ENCODE assay signal across 8 cellular contexts in the genomic region with DNA sequence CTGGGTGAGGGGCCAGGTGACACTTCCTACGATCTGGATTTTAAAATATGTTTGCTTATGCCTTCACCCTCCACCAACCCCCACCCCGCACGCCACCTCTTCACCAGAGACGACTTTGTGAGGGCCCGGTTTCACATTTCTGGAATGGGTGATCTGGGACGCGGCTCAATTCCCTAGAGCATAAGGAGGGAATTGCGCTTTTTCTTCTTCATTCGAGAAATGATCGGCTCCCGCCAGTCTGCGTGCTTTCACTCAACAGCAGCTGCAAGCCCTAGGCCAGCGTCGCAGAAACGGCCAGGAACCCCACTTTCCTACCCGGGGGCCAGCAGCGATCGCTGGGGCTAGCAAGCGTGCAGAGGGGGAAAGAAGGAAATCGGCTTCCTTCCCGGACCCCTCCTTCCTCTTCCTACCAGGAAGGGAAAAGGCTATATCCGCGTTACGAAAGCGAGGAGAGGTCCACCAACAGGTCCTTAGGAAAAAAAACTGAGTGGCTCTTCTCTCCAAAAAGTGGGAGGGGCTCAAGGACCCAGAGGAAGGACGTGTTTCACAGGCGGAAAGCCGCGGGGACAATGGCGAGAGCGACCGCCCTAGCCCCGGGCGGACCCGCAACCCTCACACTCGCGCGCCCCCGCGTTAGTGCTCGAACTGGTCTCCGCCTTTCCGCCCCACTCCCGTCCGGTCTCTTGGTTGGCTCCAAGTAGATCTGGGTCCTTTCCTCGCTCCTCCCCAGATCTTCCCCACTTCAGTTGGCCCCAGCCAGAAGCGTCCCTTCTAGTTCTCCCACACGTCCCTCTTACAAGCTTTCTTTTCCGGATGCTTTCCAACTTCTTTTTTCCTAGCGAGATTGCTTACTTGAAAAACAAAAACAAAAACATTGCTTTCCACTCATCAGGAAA. TPM values are rescaled to one million over a fixed set of nuclear protein-coding genes. Genes with fewer than 3 reads are reported as not detected.
A peak's percentile ranks its signal among the peaks of the same experiment; 100 is the strongest.
DNase-seq lines count a peak whose midpoint lies in the region; ATAC-seq, FAIRE-seq and TF ChIP-seq lines count a peak whose summit lies in the region.

No MANE protein-coding gene starts in this region.

- CTCF ChIA-PET in GM12878 (lab: Yijun Ruan, JAX) = interaction anchor here (0.8 to 1.6 kb wide), 2 partner anchors 1899 to 1900 kb away, joined by 3 to 10 read pairs; no protein-coding TSS in a partner anchor

- no peaks in the 10 kb centered on the region for H3K9me2 ChIP-seq in hepatocyte (replicated peaks; ENCODE audit: insufficient read depth)

- H3K27me3 ChIP-seq in GM12878 (replicated peaks in 1 of 2; ENCODE audit: control insufficient read depth in 2 of 2, insufficient read depth in 2 of 2, low read length in 1 of 2) (no peaks in the 10 kb centered on the region), hepatocyte (no peaks in the 10 kb centered on the region)

- SMC1A ChIA-PET in GM12878 (lab: Charles Lee; ENCODE audit: uncharacterized antibody, unreplicated experiment) = no interaction called here

- no peak for TF ChIP-seq POLR2A in GM12878 (IDR thresholded peaks at IDR 0.05; ENCODE audit: low read depth, low read length)

- H3K9me3 ChIP-seq in GM12878 (replicated peaks; ENCODE audit: control insufficient read depth, insufficient read depth, low read length) = peaks cover 3% of the 10 kb centered on the region; the same call in 1 of the 3 replicates
- no peaks in the 10 kb centered on the region for H3K9me3 ChIP-seq in hepatocyte (ENCODE audit: low read depth)

- DNase-seq in DMS114 treated with DMSO at 0.1 percent for 48 hours (lab: John Stamatoyannopoulos, UW; ENCODE audit: unreplicated experiment) (peak; percentile 40), NCI-H1694 treated with DMSO at 0.1 percent for 48 hours (lab: John Stamatoyannopoulos, UW) (peak; percentile 38), GM12878 (ENCODE audit: low read depth, low spot score) (no peak), hepatocyte (ENCODE audit: low spot score) (peak; percentile 90), pons (ENCODE audit: low spot score) (peak; percentile 76)
- DNase-seq in NK-92 treated with Interleukin-12 subunit alpha and Interleukin-12 subunit beta, amount 100 ng/mL, for 24 hours (lab: John Stamatoyannopoulos, UW) = no peak

- H3K4me3 ChIP-seq in GM12878 (no peak overlapping the region), hepatocyte (peak overlapping the region; percentile 89)

- H3K4me1 ChIP-seq in GM12878 (ENCODE audit: control insufficient read depth, insufficient read depth, low read length) (no peaks in the 10 kb centered on the region), hepatocyte (ENCODE audit: insufficient read depth) (peaks cover 6% of the 10 kb centered on the region)

- in situ Hi-C loops in GM12878 (cut with MboI) = no loop called here

- H3K27ac ChIP-seq in GM12878 (ENCODE audit: control insufficient read depth, insufficient read depth) (no peak overlapping the region), hepatocyte (peak overlapping the region; percentile 98)

- H3K36me3 ChIP-seq in GM12878 (ENCODE audit: control insufficient read depth in 2 of 2, insufficient read depth in 2 of 2, low read length in 1 of 2) = no peaks in the 10 kb centered on the region
- H3K36me3 ChIP-seq in hepatocyte (replicated peaks; ENCODE audit: insufficient read depth, low read depth) = peaks cover 4% of the 10 kb centered on the region

- intact Hi-C loops in GM12878 (cut with micrococcal nuclease; ENCODE audit: unreplicated experiment) = loop anchor here (5.0 to 10.0 kb wide), 3 partner anchors 1206 to 1669 kb away; no protein-coding TSS in a partner anchor

- no TSS peak for BruUV-seq in GM12878 (replicated peaks; lab: Mats Ljungman, UMichigan)

- ATAC-seq in GM12878 (no peak), HG03520 (IDR thresholded peaks at IDR 0.05; ENCODE audit: unreplicated experiment) (no peak), GM19324 (IDR thresholded peaks at IDR 0.05; ENCODE audit: low FRiP score, unreplicated experiment) (no peak)

- 0 out of 2 replicates have a peak overlapping the region, but pooled peaks have one; percentile 3 for H3K4me2 ChIP-seq in GM12878 (ENCODE audit: control insufficient read depth, insufficient read depth)
- H3K4me2 ChIP-seq in hepatocyte = peak overlapping the region; percentile 90

- H2AFZ ChIP-seq in GM12878 (ENCODE audit: control insufficient read depth, low read depth, low read length) (no peak overlapping the region), hepatocyte (peak overlapping the region; percentile 54)

- POLR2A ChIA-PET in GM12878 (lab: Charles Lee) = no interaction called here

- RAD21 ChIA-PET in GM12878 (lab: Charles Lee; ENCODE audit: unreplicated experiment) = no interaction called here

- TF ChIP-seq CTCF in GM12878 (IDR thresholded peaks at IDR 0.05 in 2 of 3, conservative IDR thresholded peaks at IDR 0.05 in 1 of 3; ENCODE audit: control insufficient read depth in 2 of 3, extremely low read depth in 1 of 3, insufficient read depth in 1 of 3, low read depth in 3 of 3, low read length in 3 of 3) = no peak
- peak; percentile 18 for TF ChIP-seq CTCF in hepatocyte (IDR thresholded peaks at IDR 0.05; ENCODE audit: poor library complexity)

- H4K20me1 ChIP-seq in GM12878 (ENCODE audit: control insufficient read depth, insufficient read depth) = no peaks in the 10 kb centered on the region
- peaks cover 22% of the 10 kb centered on the region for H4K20me1 ChIP-seq in hepatocyte (ENCODE audit: insufficient read depth, poor library complexity, severe bottlenecking)

- no peak for FAIRE-seq in GM12878 (lab: Jason Lieb, UNC)

- TF ChIP-seq EP300 in GM12878 (IDR thresholded peaks at IDR 0.05; ENCODE audit: borderline replicate concordance in 1 of 2, control insufficient read depth in 1 of 2, low read depth in 2 of 2, low read length in 2 of 2) = no peak

- 22% methylated on average over 44 of the region's 50 CpGs for whole genome bisulfite sequencing in GM12878 (ENCODE audit: insufficient coverage, insufficient replicate concordance, low lambda C conversion rate, missing lambda C conversion rate)
- WGBS in hepatocyte (ENCODE audit: low lambda C conversion rate, missing lambda C conversion rate) = under 1% methylated on average over 48 of the region's 50 CpGs

- no peak for TF ChIP-seq RAD21 in GM12878 (IDR thresholded peaks at IDR 0.05; ENCODE audit: insufficient read depth, low read depth, low read length)

- H3K9ac ChIP-seq in GM12878 (ENCODE audit: control insufficient read depth, insufficient read depth, low read length) = no peak overlapping the region

- H3K79me2 ChIP-seq in GM12878 (ENCODE audit: control insufficient read depth, insufficient read depth, low read length) (no peaks in the 10 kb centered on the region), hepatocyte (peaks cover 31% of the 10 kb centered on the region)

TF ChIP-seq in GM12878, 131 proteins besides CTCF, POLR2A, EP300 and RAD21 (continues in another document):
- TF ChIP-seq RBBP5 (conservative IDR thresholded peaks at IDR 0.05) = no peak
- TF ChIP-seq USF2 (IDR thresholded peaks at IDR 0.05; ENCODE audit: borderline replicate concordance, low read depth, low read length) = no peak
- TF ChIP-seq TBL1XR1 (IDR thresholded peaks at IDR 0.05; ENCODE audit: low read depth, low read length) = no peak
- no peak for TF ChIP-seq CREM (IDR thresholded peaks at IDR 0.05; ENCODE audit: low read depth)
- no peak for TF ChIP-seq PML (IDR thresholded peaks at IDR 0.05; ENCODE audit: low read length)
- TF ChIP-seq MTA2 (IDR thresholded peaks at IDR 0.05; ENCODE audit: low read depth) = no peak
- TF ChIP-seq MYB (IDR thresholded peaks at IDR 0.05; ENCODE audit: borderline replicate concordance, low read depth, low read length) = no peak
- TF ChIP-seq FOXM1 (IDR thresholded peaks at IDR 0.05; ENCODE audit: low read depth, low read length) = no peak
- TF ChIP-seq ZNF384 (IDR thresholded peaks at IDR 0.05; ENCODE audit: borderline replicate concordance, low read depth, low read length) = no peak
- no peak for TF ChIP-seq NBN (IDR thresholded peaks at IDR 0.05)
- no peak for TF ChIP-seq SIX5 (IDR thresholded peaks at IDR 0.05; ENCODE audit: low read depth, low read length, severe bottlenecking)
- TF ChIP-seq ZNF622 (IDR thresholded peaks at IDR 0.05) = no peak

RNA-seq across cellular contexts. Expression of gene ADAMTS1, which starts 1.1 kb away (rescaled TPM):
- not detected in 2 replicates for total RNA-seq in GM12878 (2013; cell fraction: nucleolus; rRNA removed)
- not detected in 2 replicates for total RNA-seq in GM12878 (2014; rRNA removed)
- not detected in 2 replicates for total RNA-seq in GM12878 (2014; rRNA removed; fragmentation: Illumina TruSeq; extraction: Trizol)
- 0.21 and 0.40 TPM in 2 replicates for total RNA-seq in GM12878 (2021)
- polyA plus RNA-seq in GM12878 (2011; ENCODE audit: low read depth) = not detected
- 0.08 TPM in 1 of 2 replicates, not detected in the other for polyA plus RNA-seq in GM12878 (2011; rRNA removed)
- 0.02 TPM in 1 of 2 replicates, not detected in the other for polyA plus RNA-seq in GM12878 (2011; cell fraction: cytosol; rRNA removed)
- polyA plus RNA-seq in GM12878 (2011; cell fraction: nucleus; rRNA removed) = not detected in 2 replicates
- polyA plus RNA-seq in GM12878 (2012) = not detected in 2 replicates
- not detected in 2 replicates for polyA plus RNA-seq in GM12878 (2014; fragmentation: Illumina TruSeq; extraction: Trizol)
- polyA plus RNA-seq in GM12878 (2014; fragmentation: Nextera tagmentation; extraction: Ambion mirVana) = not detected
- polyA plus RNA-seq in GM12878 (2014; rRNA removed) = not detected in 2 replicates
- under 1 TPM; 0.06 to 0.08 TPM for polyA plus RNA-seq in GM12878 (2016; fragmentation: Nextera tagmentation; extraction: Ambion mirVana)
- not detected in 2 replicates for polyA minus RNA-seq in GM12878 (2011; rRNA and poly(A)+ RNA removed)
- polyA minus RNA-seq in GM12878 (2011; cell fraction: cytosol; rRNA and poly(A)+ RNA removed) = 18.7 and 24.5 TPM in 2 replicates
- polyA minus RNA-seq in GM12878 (2011; cell fraction: nucleus; rRNA and poly(A)+ RNA removed) = 2.2 and 2.7 TPM in 2 replicates
- total RNA-seq in hepatocyte = 110 and 113 TPM in 2 replicates
- 136 and 144 TPM in 2 replicates for polyA plus RNA-seq in hepatocyte

Comparison
In these comparisons a context has a peak if more than half of its experiments do, and no peak if none do; other contexts are left out.
1. DNase-seq: peak in DMS114 treated with DMSO at 0.1 percent for 48 hours (single experiment), NCI-H1694 treated with DMSO at 0.1 percent for 48 hours (single experiment), hepatocyte (single experiment) and pons (single experiment); none in GM12878 (single experiment) and NK-92 treated with Interleukin-12 subunit alpha and Interleukin-12 subunit beta, amount 100 ng/mL, for 24 hours (single experiment).
2. RNA of gene ADAMTS1, which starts 1.1 kb away (total RNA-seq): 110 to 113 TPM in hepatocyte; 0.21 to 0.40 TPM in GM12878; every median in the first group is over 10 times any median in the second.